2 cellular contexts compared by ENCODE assay signal in genomic region chr22:20951151-20951931, GRCh38.
TF ChIP-seq lines count a peak whose summit lies in the region.

No MANE protein-coding gene starts in this region.

TF ChIP-seq in HEK293, 187 proteins besides CTCF, POLR2A, EP300 and RAD21:
- TF ChIP-seq TRIM28 (IDR thresholded peaks at IDR 0.05; ENCODE audit: borderline replicate concordance, low read length) = no peak
- TF ChIP-seq ZNF19 (tag by site-specific recombination; IDR thresholded peaks at IDR 0.05; ENCODE audit: low read depth) = no peak
- TF ChIP-seq ZNF311 (tag by site-specific recombination; IDR thresholded peaks at IDR 0.05; ENCODE audit: borderline replicate concordance) = no peak
- no peak for TF ChIP-seq ZNF37A (tag by site-specific recombination; IDR thresholded peaks at IDR 0.05)
- TF ChIP-seq ZNF660 (tag by site-specific recombination; IDR thresholded peaks at IDR 0.05) = no peak
- TF ChIP-seq ZBTB10 (tag by site-specific recombination; IDR thresholded peaks at IDR 0.05) = no peak
- TF ChIP-seq ZNF148 (tag by site-specific recombination; IDR thresholded peaks at IDR 0.05; ENCODE audit: borderline replicate concordance) = no peak
- no peak for TF ChIP-seq ZNF426 (tag by site-specific recombination; IDR thresholded peaks at IDR 0.05)
- no peak for TF ChIP-seq TSHZ1 (tag by site-specific recombination; IDR thresholded peaks at IDR 0.05; ENCODE audit: borderline replicate concordance)
- TF ChIP-seq ZNF302 (tag by site-specific recombination; IDR thresholded peaks at IDR 0.05; ENCODE audit: low read depth) = no peak
- no peak for TF ChIP-seq ZNF624 (tag by site-specific recombination; IDR thresholded peaks at IDR 0.05)
- TF ChIP-seq ZBTB17 (tag by site-specific recombination; IDR thresholded peaks at IDR 0.05) = no peak
- no peak for TF ChIP-seq ZSCAN23 (tag by site-specific recombination; IDR thresholded peaks at IDR 0.05)
- no peak for TF ChIP-seq ZNF514 (tag by site-specific recombination; IDR thresholded peaks at IDR 0.05)
- no peak for TF ChIP-seq ZNF596 (tag by site-specific recombination; IDR thresholded peaks at IDR 0.05)
- no peak for TF ChIP-seq ZNF792 (tag by site-specific recombination; IDR thresholded peaks at IDR 0.05)
- no peak for TF ChIP-seq BCL11A (tag by site-specific recombination; IDR thresholded peaks at IDR 0.05; ENCODE audit: low read depth)
- TF ChIP-seq ZNF266 (tag by site-specific recombination; IDR thresholded peaks at IDR 0.05; ENCODE audit: low read depth) = no peak
- TF ChIP-seq ZNF391 (tag by site-specific recombination; IDR thresholded peaks at IDR 0.05; ENCODE audit: borderline replicate concordance, low read depth) = no peak
- no peak for TF ChIP-seq ZNF707 (tag by site-specific recombination; IDR thresholded peaks at IDR 0.05)

TF ChIP-seq in K562, 482 proteins besides CTCF, POLR2A, EP300 and RAD21 (continues in another document):
- no peak for TF ChIP-seq RREB1 (CRISPR knock-in tag; IDR thresholded peaks at IDR 0.05)
- 0 out of 2 replicates have a peak, but pooled peaks have one; percentile 47 for TF ChIP-seq SREBF1 (IDR thresholded peaks at IDR 0.05; ENCODE audit: borderline replicate concordance, low read depth, low read length)
- peak; percentile 59; the same call in 1 of the 2 replicates for TF ChIP-seq HMBOX1 (IDR thresholded peaks at IDR 0.05)
- peak; percentile 67; the same call in 1 of the 2 replicates for TF ChIP-seq SP1 (CRISPR knock-in tag; IDR thresholded peaks at IDR 0.05)
- TF ChIP-seq SUPT5H (IDR thresholded peaks at IDR 0.05) = no peak; the same call in 1 of the 2 replicates
- TF ChIP-seq SMAD1 (IDR thresholded peaks at IDR 0.05; ENCODE audit: low read depth, low read length, partially characterized antibody) = no peak
- no peak for TF ChIP-seq TAF15 (IDR thresholded peaks at IDR 0.05; ENCODE audit: low read depth, low read length)
- no peak for TF ChIP-seq ZNF318 (IDR thresholded peaks at IDR 0.05; ENCODE audit: borderline replicate concordance in 1 of 2, low read depth in 1 of 2)
- 0 out of 4 replicates have a peak, but pooled peaks of 1 of the 2 experiments have one; percentile 6 for TF ChIP-seq ETV6 (IDR thresholded peaks at IDR 0.05; ENCODE audit: borderline replicate concordance in 1 of 2, low read depth in 2 of 2, low read length in 1 of 2)
- TF ChIP-seq ETV6 (CRISPR knock-in tag; IDR thresholded peaks at IDR 0.05; ENCODE audit: borderline replicate concordance) = no peak
- no peak for TF ChIP-seq ZNF124 (CRISPR knock-in tag; IDR thresholded peaks at IDR 0.05)
- TF ChIP-seq COPS2 (conservative IDR thresholded peaks at IDR 0.05) = no peak
- TF ChIP-seq ZNF280A (IDR thresholded peaks at IDR 0.05; ENCODE audit: low read depth, partially characterized antibody) = no peak
- TF ChIP-seq KHSRP (IDR thresholded peaks at IDR 0.05) = no peak
- 0 out of 2 replicates have a peak, but pooled peaks have one; percentile 60 for TF ChIP-seq E2F4 (CRISPR knock-in tag; IDR thresholded peaks at IDR 0.05; ENCODE audit: low read depth)
- no peak for TF ChIP-seq NFYB (IDR thresholded peaks at IDR 0.05; ENCODE audit: extremely low read depth, insufficient read length)
- 0 out of 4 replicates have a peak, but pooled peaks of 1 of the 2 experiments have one; percentile 30 for TF ChIP-seq NONO (IDR thresholded peaks at IDR 0.05; ENCODE audit: low read depth in 2 of 2, low read length in 1 of 2)
- no peak for TF ChIP-seq SRSF9 (IDR thresholded peaks at IDR 0.05; ENCODE audit: borderline replicate concordance, low read depth, low read length)
- no peak for TF ChIP-seq LARP7 (IDR thresholded peaks at IDR 0.05)
- peak; percentile 38 for TF ChIP-seq POLR2B (IDR thresholded peaks at IDR 0.05; ENCODE audit: low read depth, partially characterized antibody)
- no peak for TF ChIP-seq ZNF134 (CRISPR knock-in tag; conservative IDR thresholded peaks at IDR 0.05)
- no peak for TF ChIP-seq RBM22 (IDR thresholded peaks at IDR 0.05; ENCODE audit: low read depth, low read length, poor library complexity, severe bottlenecking)
- TF ChIP-seq PRPF4 (IDR thresholded peaks at IDR 0.05; ENCODE audit: insufficient read depth, low read depth, low read length, poor library complexity, severe bottlenecking) = no peak
- TF ChIP-seq ZNF324 (CRISPR knock-in tag; IDR thresholded peaks at IDR 0.05) = no peak
